Comparison of ENCODE assay signal across 11 cellular contexts in the genomic region with DNA sequence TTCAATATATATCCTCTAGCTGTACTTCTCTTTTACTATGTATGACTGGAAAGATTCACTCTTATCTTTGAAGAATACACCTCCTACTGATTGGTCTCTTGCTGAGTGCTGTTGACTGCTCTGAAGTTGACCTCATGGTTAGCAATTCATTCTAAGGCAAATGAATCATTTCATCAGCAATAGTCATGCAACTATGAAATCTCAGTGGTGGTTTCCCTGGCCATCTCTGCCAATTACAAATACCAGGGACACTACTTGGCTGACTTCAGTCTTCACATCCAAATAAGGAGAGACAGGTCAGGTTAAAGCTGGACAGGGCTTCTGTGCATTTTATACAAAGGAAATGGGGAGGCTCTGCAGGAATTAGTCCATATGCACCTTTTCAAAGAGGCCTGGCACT.
A peak's percentile ranks its signal among the peaks of the same experiment; 100 is the strongest.
DNase-seq lines count a peak whose midpoint lies in the region; TF ChIP-seq lines count a peak whose summit lies in the region.
"Had no signal": no experiment of that assay in that cellular context is flagged by ENCODE, and none has a peak within 500 bp of the region (broad histone marks: within the 10 kb centered on the region; RNA-seq: fewer than 3 reads in every experiment).

No MANE protein-coding gene starts in this region.

- no peak for TF ChIP-seq CTCF in AG04449 (IDR thresholded peaks at IDR 0.05; ENCODE audit: insufficient read depth, low read length, missing control alignments)
- TF ChIP-seq CTCF in endodermal cell (conservative IDR thresholded peaks at IDR 0.05): no peak

- no peak overlapping the region for H3K9ac ChIP-seq in endodermal cell (ENCODE audit: extremely low read depth, low read length, poor library complexity, severe bottlenecking)

- no peaks in the 10 kb centered on the region for H3K36me3 ChIP-seq in endodermal cell (ENCODE audit: control insufficient read depth, insufficient read depth, low read length)

- DNase-seq in AG04449 (ENCODE audit: low read depth, low spot score) (peak; percentile 94), HS-27A (ENCODE audit: low read depth) (peak; percentile 83), amniotic stem cell (lab: John Stamatoyannopoulos, UW) (peak; percentile 85), iPS DF 19.7 (ENCODE audit: low read depth, low spot score) (peak; percentile 35), NCI-H524 (lab: John Stamatoyannopoulos, UW) (no peak), endodermal cell (no peak)
- no peak for DNase-seq in activated CD4-positive, alpha-beta T cell treated with anti-CD3 and anti-CD28 coated beads for 1 hour
- DNase-seq in stimulated activated CD8-positive, alpha-beta memory T cell treated with anti-CD3 and anti-CD28 coated beads, Interleukin-4, amount 100 ng/mL, for 48 hours: no peak
- DNase-seq: activated naive CD4-positive, alpha-beta T cell treated with anti-CD3 and anti-CD28 coated beads, Interleukin-2, amount 50 U/mL, for 16 hours; CD4-positive, alpha-beta memory T cell had no signal

- H3K4me3 ChIP-seq in AG04449 (ENCODE audit: low read depth, low read length) (no peak overlapping the region), endodermal cell (ENCODE audit: low read length) (no peak overlapping the region)

- no peak overlapping the region for H3K27ac ChIP-seq in endodermal cell (ENCODE audit: low read depth, low read length)

- no peaks in the 10 kb centered on the region for H3K36me3 Mint-ChIP-seq in endodermal cell (ENCODE audit: low read depth)
- H3K36me3 Mint-ChIP-seq: CD4-positive, alpha-beta memory T cell; IgD-negative memory B cell had no signal

- peaks cover 11% of the 10 kb centered on the region for H3K4me1 Mint-ChIP-seq in endodermal cell
- H3K4me1 Mint-ChIP-seq: CD4-positive, alpha-beta memory T cell; IgD-negative memory B cell had no signal

- H3K4me1 ChIP-seq in endodermal cell (ENCODE audit: control insufficient read depth, insufficient read depth, low read length): no peaks in the 10 kb centered on the region

- no peak overlapping the region for H3K4me3 Mint-ChIP-seq in endodermal cell
- H3K4me3 Mint-ChIP-seq: CD4-positive, alpha-beta memory T cell; IgD-negative memory B cell had no signal

- peaks cover 4% of the 10 kb centered on the region for H3K9me3 Mint-ChIP-seq in endodermal cell
- H3K9me3 Mint-ChIP-seq: IgD-negative memory B cell had no signal

- no peaks in the 10 kb centered on the region for H3K27me3 Mint-ChIP-seq in endodermal cell (ENCODE audit: insufficient read depth)

- no peaks in the 10 kb centered on the region for H3K27me3 ChIP-seq in endodermal cell (ENCODE audit: control insufficient read depth, insufficient read depth, low read length, poor library complexity, severe bottlenecking)

- POLR2A ChIA-PET in AG04449 (lab: Yijun Ruan, JAX): interaction anchor here (0.7 to 1.7 kb wide), 6 partner anchors 8 to 644 kb away, joined by 3 to 6 read pairs (median 4); no protein-coding TSS in a partner anchor

- H3K9me3 ChIP-seq in endodermal cell (ENCODE audit: control insufficient read depth, low read length): no peaks in the 10 kb centered on the region

- CTCF ChIA-PET in AG04449 (lab: Yijun Ruan, JAX): interaction anchor here (1.2 to 2.6 kb wide), 5 partner anchors 19 to 646 kb away, joined by 3 to 7 read pairs (median 4); no protein-coding TSS in a partner anchor

- no peak overlapping the region for H3K27ac Mint-ChIP-seq in endodermal cell
- H3K27ac Mint-ChIP-seq: CD4-positive, alpha-beta memory T cell; IgD-negative memory B cell had no signal

Comparison
In these comparisons a context has a peak if more than half of its experiments do, and no peak if none do; other contexts are left out.
1. DNase-seq: peak in AG04449 (single experiment), HS-27A (single experiment), amniotic stem cell (single experiment) and iPS DF 19.7 (single experiment); none in NCI-H524 (0 of 2), activated CD4-positive, alpha-beta T cell treated with anti-CD3 and anti-CD28 coated beads for 1 hour (single experiment), stimulated activated CD8-positive, alpha-beta memory T cell treated with anti-CD3 and anti-CD28 coated beads, Interleukin-4, amount 100 ng/mL, for 48 hours (single experiment) and endodermal cell (single experiment).